1 cellular context compared by ENCODE assay signal in the genomic region with DNA sequence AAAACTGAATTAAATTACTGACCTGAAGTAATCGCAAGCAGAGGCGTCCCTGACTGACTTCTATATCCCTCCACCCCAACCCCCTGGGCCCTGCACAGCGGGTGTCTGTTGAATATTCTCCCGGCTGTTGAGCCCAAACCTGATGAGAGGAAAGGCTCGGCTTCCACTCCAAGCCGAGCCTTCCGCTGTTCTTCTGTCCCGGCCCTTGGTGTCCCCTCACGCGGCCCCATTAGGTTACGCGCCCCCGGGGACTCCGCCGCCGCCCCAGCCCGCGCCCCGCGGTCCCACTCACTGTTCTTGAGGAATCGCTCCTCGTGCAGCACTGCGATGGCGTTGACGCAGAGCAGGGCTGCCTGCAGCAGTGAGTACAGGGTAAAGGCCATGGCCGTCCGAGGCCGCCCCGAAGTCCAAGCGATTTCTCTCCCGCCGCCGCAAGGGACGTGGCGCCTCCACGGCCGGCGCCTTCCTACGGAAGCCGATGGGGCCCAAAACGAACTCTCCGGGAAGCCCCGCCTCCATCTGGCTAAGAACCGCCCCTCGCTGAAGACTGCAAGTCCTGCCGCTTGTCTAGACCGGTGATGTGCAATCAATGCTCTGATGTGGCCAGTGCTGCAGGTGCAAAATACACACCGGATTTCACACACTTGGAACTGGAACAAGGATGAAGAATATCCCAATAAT.
TF ChIP-seq lines count a peak whose summit lies in the region.

TSS of gene IER3IP1 (minus strand) at position 470 of the 681 bp plus-strand sequence. CDS start at position 383, 87 bp downstream.

TF ChIP-seq in HepG2, 621 proteins besides CTCF, POLR2A, EP300 and RAD21 (continued from another document and continues in another):
- TF ChIP-seq, protein P1, sequence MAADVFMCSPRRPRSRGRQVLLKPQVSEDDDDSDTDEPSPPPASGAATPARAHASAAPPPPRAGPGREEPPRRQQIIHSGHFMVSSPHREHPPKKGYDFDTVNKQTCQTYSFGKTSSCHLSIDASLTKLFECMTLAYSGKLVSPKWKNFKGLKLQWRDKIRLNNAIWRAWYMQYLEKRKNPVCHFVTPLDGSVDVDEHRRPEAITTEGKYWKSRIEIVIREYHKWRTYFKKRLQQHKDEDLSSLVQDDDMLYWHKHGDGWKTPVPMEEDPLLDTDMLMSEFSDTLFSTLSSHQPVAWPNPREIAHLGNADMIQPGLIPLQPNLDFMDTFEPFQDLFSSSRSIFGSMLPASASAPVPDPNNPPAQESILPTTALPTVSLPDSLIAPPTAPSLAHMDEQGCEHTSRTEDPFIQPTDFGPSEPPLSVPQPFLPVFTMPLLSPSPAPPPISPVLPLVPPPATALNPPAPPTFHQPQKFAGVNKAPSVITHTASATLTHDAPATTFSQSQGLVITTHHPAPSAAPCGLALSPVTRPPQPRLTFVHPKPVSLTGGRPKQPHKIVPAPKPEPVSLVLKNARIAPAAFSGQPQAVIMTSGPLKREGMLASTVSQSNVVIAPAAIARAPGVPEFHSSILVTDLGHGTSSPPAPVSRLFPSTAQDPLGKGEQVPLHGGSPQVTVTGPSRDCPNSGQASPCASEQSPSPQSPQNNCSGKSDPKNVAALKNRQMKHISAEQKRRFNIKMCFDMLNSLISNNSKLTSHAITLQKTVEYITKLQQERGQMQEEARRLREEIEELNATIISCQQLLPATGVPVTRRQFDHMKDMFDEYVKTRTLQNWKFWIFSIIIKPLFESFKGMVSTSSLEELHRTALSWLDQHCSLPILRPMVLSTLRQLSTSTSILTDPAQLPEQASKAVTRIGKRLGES (CRISPR knock-in tag; IDR thresholded peaks at IDR 0.05; ENCODE audit: borderline replicate concordance) = no peak
- TF ChIP-seq ZNF773 (CRISPR knock-in tag; IDR thresholded peaks at IDR 0.05; ENCODE audit: borderline replicate concordance) (no peak), PAF1 (CRISPR knock-in tag; IDR thresholded peaks at IDR 0.05) (no peak), ZNF451 (CRISPR knock-in tag; IDR thresholded peaks at IDR 0.05) (0 out of 2 replicates have a peak, but pooled peaks have one; percentile 71), HOXA3 (CRISPR knock-in tag; IDR thresholded peaks at IDR 0.05) (peak; percentile 64), HNRNPH1 (optimal IDR thresholded peaks at IDR 0.05; ENCODE audit: low read depth, low read length) (no peak), TBL1XR1 (IDR thresholded peaks at IDR 0.05; ENCODE audit: borderline replicate concordance, low read length, partially characterized antibody) (no peak), NCOA5 (CRISPR knock-in tag; IDR thresholded peaks at IDR 0.05) (no peak), NAIF1 (CRISPR knock-in tag; IDR thresholded peaks at IDR 0.05; ENCODE audit: borderline replicate concordance) (no peak), ZNF280B (CRISPR knock-in tag; IDR thresholded peaks at IDR 0.05; ENCODE audit: borderline replicate concordance) (0 out of 2 replicates have a peak, but pooled peaks have one; percentile 64), ZKSCAN1 (IDR thresholded peaks at IDR 0.05; ENCODE audit: low read length) (no peak), USF2 (IDR thresholded peaks at IDR 0.05; ENCODE audit: low read depth, low read length) (no peak), USF2 (CRISPR knock-in tag; IDR thresholded peaks at IDR 0.05; ENCODE audit: borderline replicate concordance) (no peak), CERS6 (CRISPR knock-in tag; IDR thresholded peaks at IDR 0.05) (no peak), YY1 (IDR thresholded peaks at IDR 0.05; ENCODE audit: insufficient read depth, insufficient replicate concordance, low read depth, low read length) (peak; percentile 77), MTA1 (CRISPR knock-in tag; IDR thresholded peaks at IDR 0.05; ENCODE audit: borderline replicate concordance) (no peak), SNAPC5 (CRISPR knock-in tag; IDR thresholded peaks at IDR 0.05; ENCODE audit: borderline replicate concordance) (no peak), ZNF33A (CRISPR knock-in tag; IDR thresholded peaks at IDR 0.05; ENCODE audit: borderline replicate concordance) (no peak), EHMT2 (IDR thresholded peaks at IDR 0.05; ENCODE audit: borderline replicate concordance, low read depth, low read length) (no peak), KDM1A (CRISPR knock-in tag; IDR thresholded peaks at IDR 0.05) (peak; percentile 29; the same call in 1 of the 2 replicates), ZNF274 (CRISPR knock-in tag; IDR thresholded peaks at IDR 0.05) (peak; percentile 80; the same call in 1 of the 2 replicates), KIAA2018 (CRISPR knock-in tag; IDR thresholded peaks at IDR 0.05; ENCODE audit: borderline replicate concordance) (no peak), POLR2AphosphoS2 (IDR thresholded peaks at IDR 0.05; ENCODE audit: low read depth, low read length) (no peak), ZNF17 (CRISPR knock-in tag; IDR thresholded peaks at IDR 0.05) (no peak), ZSCAN22 (CRISPR knock-in tag; IDR thresholded peaks at IDR 0.05) (no peak), ZNF235 (CRISPR knock-in tag; IDR thresholded peaks at IDR 0.05; ENCODE audit: borderline replicate concordance) (peak; percentile 32; the same call in 1 of the 2 replicates), SNAPC2 (CRISPR knock-in tag; IDR thresholded peaks at IDR 0.05) (0 out of 2 replicates have a peak, but pooled peaks have one; percentile 72), ZNF326 (CRISPR knock-in tag; IDR thresholded peaks at IDR 0.05; ENCODE audit: borderline replicate concordance) (no peak), TMF1 (CRISPR knock-in tag; IDR thresholded peaks at IDR 0.05; ENCODE audit: low read depth) (0 out of 2 replicates have a peak, but pooled peaks have one; percentile 76), SMC3 (IDR thresholded peaks at IDR 0.05; ENCODE audit: low read length) (no peak), ZNF101 (CRISPR knock-in tag; IDR thresholded peaks at IDR 0.05; ENCODE audit: borderline replicate concordance, low read depth) (no peak), RELA (CRISPR knock-in tag; IDR thresholded peaks at IDR 0.05) (no peak), PAX8 (CRISPR knock-in tag; IDR thresholded peaks at IDR 0.05; ENCODE audit: borderline replicate concordance) (0 out of 2 replicates have a peak, but pooled peaks have one; percentile 58), ZBTB21 (CRISPR knock-in tag; IDR thresholded peaks at IDR 0.05) (no peak), GFI1 (CRISPR knock-in tag; IDR thresholded peaks at IDR 0.05; ENCODE audit: borderline replicate concordance) (no peak; the same call in 1 of the 2 replicates)
- TF ChIP-seq, protein P2, sequence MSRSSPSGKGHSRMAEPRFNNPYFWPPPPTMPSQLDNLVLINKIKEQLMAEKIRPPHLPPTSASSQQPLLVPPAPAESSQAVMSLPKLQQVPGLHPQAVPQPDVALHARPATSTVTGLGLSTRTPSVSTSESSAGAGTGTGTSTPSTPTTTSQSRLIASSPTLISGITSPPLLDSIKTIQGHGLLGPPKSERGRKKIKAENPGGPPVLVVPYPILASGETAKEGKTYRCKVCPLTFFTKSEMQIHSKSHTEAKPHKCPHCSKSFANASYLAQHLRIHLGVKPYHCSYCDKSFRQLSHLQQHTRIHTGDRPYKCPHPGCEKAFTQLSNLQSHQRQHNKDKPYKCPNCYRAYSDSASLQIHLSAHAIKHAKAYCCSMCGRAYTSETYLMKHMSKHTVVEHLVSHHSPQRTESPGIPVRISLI (CRISPR knock-in tag; IDR thresholded peaks at IDR 0.05; ENCODE audit: borderline replicate concordance) = peak; percentile 35; the same call in 1 of the 2 replicates
- TF ChIP-seq, protein P3, sequence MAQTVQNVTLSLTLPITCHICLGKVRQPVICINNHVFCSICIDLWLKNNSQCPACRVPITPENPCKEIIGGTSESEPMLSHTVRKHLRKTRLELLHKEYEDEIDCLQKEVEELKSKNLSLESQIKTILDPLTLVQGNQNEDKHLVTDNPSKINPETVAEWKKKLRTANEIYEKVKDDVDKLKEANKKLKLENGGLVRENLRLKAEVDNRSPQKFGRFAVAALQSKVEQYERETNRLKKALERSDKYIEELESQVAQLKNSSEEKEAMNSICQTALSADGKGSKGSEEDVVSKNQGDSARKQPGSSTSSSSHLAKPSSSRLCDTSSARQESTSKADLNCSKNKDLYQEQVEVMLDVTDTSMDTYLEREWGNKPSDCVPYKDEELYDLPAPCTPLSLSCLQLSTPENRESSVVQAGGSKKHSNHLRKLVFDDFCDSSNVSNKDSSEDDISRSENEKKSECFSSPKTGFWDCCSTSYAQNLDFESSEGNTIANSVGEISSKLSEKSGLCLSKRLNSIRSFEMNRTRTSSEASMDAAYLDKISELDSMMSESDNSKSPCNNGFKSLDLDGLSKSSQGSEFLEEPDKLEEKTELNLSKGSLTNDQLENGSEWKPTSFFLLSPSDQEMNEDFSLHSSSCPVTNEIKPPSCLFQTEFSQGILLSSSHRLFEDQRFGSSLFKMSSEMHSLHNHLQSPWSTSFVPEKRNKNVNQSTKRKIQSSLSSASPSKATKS (CRISPR knock-in tag; IDR thresholded peaks at IDR 0.05) = no peak
